In genomic region chr6:11778648-11779307, GRCh38 we compare ENCODE assay signal across 14 cellular contexts. TPM values are rescaled to one million over a fixed set of nuclear protein-coding genes. Genes with fewer than 3 reads are reported as not detected.
DNase-seq lines count a peak whose midpoint lies in the region; ATAC-seq, FAIRE-seq and TF ChIP-seq lines count a peak whose summit lies in the region.
"Had no signal": no experiment of that assay in that cellular context is flagged by ENCODE, and none has a peak within 500 bp of the region (broad histone marks: within the 10 kb centered on the region; RNA-seq: fewer than 3 reads in every experiment).

Gene ADTRP (minus strand): TSS chr6:11778803. CDS start chr6:11778759, 44 bp downstream.

- H3K4me3 ChIP-seq in BLaER1 treated with 17β-estradiol and CSF1 and Interleukin-3, amounts not matched to agents 10 nM and 100 nM = no peak within 1 kb of the TSS
- H3K4me3 ChIP-seq in duodenal mucosa (ENCODE audit: low read depth in 1 of 2, low read length in 2 of 2) (peak within 1 kb of the TSS; percentile 72 to 73), muscle layer of duodenum (ENCODE audit: low read depth in 1 of 2, low read length in 2 of 2) (peak within 1 kb of the TSS in 1 of 2 donors; percentile 52), tibial nerve (no peak within 1 kb of the TSS)
- H3K4me3 ChIP-seq: skin epidermis had no signal

- H4K20me1 ChIP-seq in BLaER1 treated with 17β-estradiol and CSF1 and Interleukin-3, amounts not matched to agents 10 nM and 100 nM = no peaks in the 10 kb centered on the region

- 68 to 78% methylated on average over 8 of the region's 8 CpGs for WGBS in tibial nerve, 2 donors

- TF ChIP-seq POLR2A in tibial nerve (IDR thresholded peaks at IDR 0.05) = no peak

- peak within 1 kb of the TSS in 5 of 11 experiments; percentile 1 to 58 (median 6); a peak in 5 of 22 replicates for H3K27ac ChIP-seq in BLaER1 treated with 17β-estradiol and CSF1 and Interleukin-3, amounts not matched to agents 10 nM and 100 nM
- peak within 1 kb of the TSS; percentile 83 for H3K27ac ChIP-seq in duodenal mucosa (ENCODE audit: low read depth, low read length)
- H3K27ac ChIP-seq in muscle layer of duodenum (ENCODE audit: low read length) = peak within 1 kb of the TSS; percentile 74
- H3K27ac ChIP-seq in tibial nerve = peak within 1 kb of the TSS in 1 of 4 donors; percentile 62
- H3K27ac ChIP-seq: brain microvascular endothelial cell had no signal

- FAIRE-seq in GM19239 (lab: Jason Lieb, UNC) = no peak
- FAIRE-seq: TTC549 had no signal

- in situ Hi-C loops in KBM-7 (cut with MboI; ENCODE audit: low pct_unique_long_range_greater_than_20kb, low sequenced_read_pairs) = no loop called here

- ATAC-seq in HG03045 (IDR thresholded peaks at IDR 0.05; ENCODE audit: unreplicated experiment) (no peak), HG02970 (IDR thresholded peaks at IDR 0.05; ENCODE audit: low FRiP score, unreplicated experiment) (no peak)

- H3K9ac ChIP-seq in BLaER1 treated with 17β-estradiol and CSF1 and Interleukin-3, amounts not matched to agents 10 nM and 100 nM = no peak within 1 kb of the TSS
- H3K9ac ChIP-seq in duodenal mucosa (ENCODE audit: low read depth in 1 of 2, low read length in 2 of 2) = peak within 1 kb of the TSS; percentile 65 to 69

- TF ChIP-seq CTCF in tibial nerve (IDR thresholded peaks at IDR 0.05) = no peak

- TF ChIP-seq EP300 in tibial nerve (IDR thresholded peaks at IDR 0.05) = no peak

- H3K4me2 ChIP-seq in BLaER1 treated with 17β-estradiol and CSF1 and Interleukin-3, amounts not matched to agents 10 nM and 100 nM = peak within 1 kb of the TSS; percentile 32 to 69 (median 52)

- DNase-seq in KBM-7 = peak; percentile 11
- DNase-seq in tibial nerve (ENCODE audit: low spot score in 2 of 2) = no peak
- DNase-seq in GM19239 (ENCODE audit: insufficient read length, low spot score) = no peak
- DNase-seq: brain microvascular endothelial cell, MM.1S, NCI-H524 treated with DMSO at 0.1 percent for 48 hours, SHP77 had no signal

- peaks cover 25 to 40% (median 32%) of the 10 kb centered on the region in 10 experiments for H3K4me1 ChIP-seq in BLaER1 treated with 17β-estradiol and CSF1 and Interleukin-3, amounts not matched to agents 10 nM and 100 nM
- H3K4me1 ChIP-seq in duodenal mucosa (ENCODE audit: control insufficient read depth in 1 of 2, insufficient read depth in 2 of 2, low read length in 2 of 2) (peaks cover 28 to 33% of the 10 kb centered on the region in 2 donors), muscle layer of duodenum (ENCODE audit: control insufficient read depth in 1 of 2, insufficient read depth in 2 of 2, low read length in 2 of 2) (peaks cover 0 to 4% of the 10 kb centered on the region in 2 donors), tibial nerve (peaks cover 0 to 8% (median 0%) of the 10 kb centered on the region in 4 donors)

- no peaks in the 10 kb centered on the region; a peak in 1 of 22 replicates for H3K27me3 ChIP-seq in BLaER1 treated with 17β-estradiol and CSF1 and Interleukin-3, amounts not matched to agents 10 nM and 100 nM
- H3K27me3 ChIP-seq in duodenal mucosa (ENCODE audit: control insufficient read depth in 1 of 2, insufficient read depth in 2 of 2, low read length in 2 of 2) (no peaks in the 10 kb centered on the region), muscle layer of duodenum (ENCODE audit: low read depth, low read length) (no peaks in the 10 kb centered on the region), tibial nerve (no peaks in the 10 kb centered on the region)
- H3K27me3 ChIP-seq: brain microvascular endothelial cell had no signal

- H3K9me3 ChIP-seq in BLaER1 treated with 17β-estradiol and CSF1 and Interleukin-3, amounts not matched to agents 10 nM and 100 nM (replicated peaks in 1 of 11) = peaks cover 0 to 19% (median 13%) of the 10 kb centered on the region in 11 experiments; a peak in 12 of 22 replicates
- H3K9me3 ChIP-seq in duodenal mucosa (ENCODE audit: control insufficient read depth in 1 of 2, low read length in 2 of 2) (no peaks in the 10 kb centered on the region), muscle layer of duodenum (ENCODE audit: control insufficient read depth in 1 of 2, low read length in 2 of 2) (no peaks in the 10 kb centered on the region), tibial nerve (no peaks in the 10 kb centered on the region)

- H3K36me3 ChIP-seq in BLaER1 treated with 17β-estradiol and CSF1 and Interleukin-3, amounts not matched to agents 10 nM and 100 nM = no peaks in the 10 kb centered on the region
- no peaks in the 10 kb centered on the region for H3K36me3 ChIP-seq in duodenal mucosa (ENCODE audit: control insufficient read depth in 1 of 2, insufficient read depth in 2 of 2, low read length in 2 of 2)
- H3K36me3 ChIP-seq in muscle layer of duodenum (ENCODE audit: control insufficient read depth in 1 of 2, insufficient read depth in 2 of 2, low read length in 2 of 2) = no peaks in the 10 kb centered on the region
- H3K36me3 ChIP-seq in tibial nerve = no peaks in the 10 kb centered on the region
- H3K36me3 ChIP-seq: brain microvascular endothelial cell had no signal

RNA-seq across cellular contexts. Expression of gene ADTRP, which starts in this region (rescaled TPM):
- total RNA-seq in tibial nerve = not detected

Comparison
In these comparisons a context has a peak if more than half of its experiments do, and no peak if none do; other contexts are left out.
1. H3K4me3 ChIP-seq: peak in duodenal mucosa (2 of 2); none in BLaER1 treated with 17β-estradiol and CSF1 and Interleukin-3, amounts not matched to agents 10 nM and 100 nM (0 of 10) and tibial nerve (0 of 4).
2. H3K9ac ChIP-seq: peak in duodenal mucosa (2 of 2); none in BLaER1 treated with 17β-estradiol and CSF1 and Interleukin-3, amounts not matched to agents 10 nM and 100 nM (0 of 11).